1 cellular context compared by ENCODE assay signal in the genomic region with DNA sequence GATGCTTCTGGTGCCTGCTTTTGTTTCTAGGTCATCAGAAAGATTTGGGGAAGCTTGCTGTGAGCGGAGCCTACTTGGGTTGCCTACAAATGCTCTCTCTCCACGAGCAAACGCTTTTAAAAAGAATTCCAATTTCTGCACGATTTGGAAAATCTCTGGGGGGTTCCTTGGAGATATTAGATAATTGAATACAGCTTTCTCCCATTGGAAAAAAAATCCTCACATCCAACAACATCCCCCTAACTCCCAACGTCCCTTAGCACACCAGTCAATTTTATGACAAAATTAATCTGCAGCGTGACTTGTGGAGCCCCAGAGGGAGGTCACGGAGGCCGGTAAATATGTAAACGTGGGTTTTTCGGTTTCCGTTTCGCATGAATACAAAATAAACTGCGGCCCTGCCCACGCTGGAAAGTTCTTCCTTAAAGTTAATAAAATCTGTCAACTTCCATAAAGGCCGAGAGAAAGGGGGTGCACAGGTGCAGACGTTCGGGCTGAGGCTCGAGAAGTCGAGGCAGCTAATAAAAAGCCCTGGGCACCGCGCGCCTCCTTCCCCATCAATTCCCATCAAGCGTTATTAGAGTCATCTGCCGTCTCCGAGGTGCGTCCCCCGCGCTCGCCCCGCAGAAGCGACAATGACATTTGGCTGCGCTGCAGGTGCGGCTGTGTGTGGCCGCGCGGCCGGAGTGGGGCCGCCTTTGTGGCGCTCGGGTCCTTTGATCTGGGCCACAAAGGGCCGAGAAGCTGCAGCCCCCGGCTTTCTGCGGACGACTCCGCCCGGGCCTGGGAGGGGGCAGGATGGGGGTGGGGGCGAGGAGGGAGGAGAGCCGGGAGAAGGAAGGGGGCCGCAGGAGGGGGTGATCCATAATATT.
TF ChIP-seq lines count a peak whose summit lies in the region.

No MANE protein-coding gene starts in this region.

TF ChIP-seq in GM23338, 12 proteins besides CTCF, POLR2A, EP300 and RAD21 (continued from another document):
- TF ChIP-seq, protein P1, sequence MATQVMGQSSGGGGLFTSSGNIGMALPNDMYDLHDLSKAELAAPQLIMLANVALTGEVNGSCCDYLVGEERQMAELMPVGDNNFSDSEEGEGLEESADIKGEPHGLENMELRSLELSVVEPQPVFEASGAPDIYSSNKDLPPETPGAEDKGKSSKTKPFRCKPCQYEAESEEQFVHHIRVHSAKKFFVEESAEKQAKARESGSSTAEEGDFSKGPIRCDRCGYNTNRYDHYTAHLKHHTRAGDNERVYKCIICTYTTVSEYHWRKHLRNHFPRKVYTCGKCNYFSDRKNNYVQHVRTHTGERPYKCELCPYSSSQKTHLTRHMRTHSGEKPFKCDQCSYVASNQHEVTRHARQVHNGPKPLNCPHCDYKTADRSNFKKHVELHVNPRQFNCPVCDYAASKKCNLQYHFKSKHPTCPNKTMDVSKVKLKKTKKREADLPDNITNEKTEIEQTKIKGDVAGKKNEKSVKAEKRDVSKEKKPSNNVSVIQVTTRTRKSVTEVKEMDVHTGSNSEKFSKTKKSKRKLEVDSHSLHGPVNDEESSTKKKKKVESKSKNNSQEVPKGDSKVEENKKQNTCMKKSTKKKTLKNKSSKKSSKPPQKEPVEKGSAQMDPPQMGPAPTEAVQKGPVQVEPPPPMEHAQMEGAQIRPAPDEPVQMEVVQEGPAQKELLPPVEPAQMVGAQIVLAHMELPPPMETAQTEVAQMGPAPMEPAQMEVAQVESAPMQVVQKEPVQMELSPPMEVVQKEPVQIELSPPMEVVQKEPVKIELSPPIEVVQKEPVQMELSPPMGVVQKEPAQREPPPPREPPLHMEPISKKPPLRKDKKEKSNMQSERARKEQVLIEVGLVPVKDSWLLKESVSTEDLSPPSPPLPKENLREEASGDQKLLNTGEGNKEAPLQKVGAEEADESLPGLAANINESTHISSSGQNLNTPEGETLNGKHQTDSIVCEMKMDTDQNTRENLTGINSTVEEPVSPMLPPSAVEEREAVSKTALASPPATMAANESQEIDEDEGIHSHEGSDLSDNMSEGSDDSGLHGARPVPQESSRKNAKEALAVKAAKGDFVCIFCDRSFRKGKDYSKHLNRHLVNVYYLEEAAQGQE (IDR thresholded peaks at IDR 0.05; ENCODE audit: unreplicated experiment): no peak
- TF ChIP-seq NANOG (IDR thresholded peaks at IDR 0.05; ENCODE audit: borderline replicate concordance): no peak
- no peak for TF ChIP-seq EZH2phosphoT487 (IDR thresholded peaks at IDR 0.05; ENCODE audit: unreplicated experiment)
- TF ChIP-seq EZH2 (IDR thresholded peaks at IDR 0.05; ENCODE audit: low read depth, unreplicated experiment): no peak
- TF ChIP-seq CREB1 (CRISPR knock-in tag; IDR thresholded peaks at IDR 0.05; ENCODE audit: low read depth): no peak
- TF ChIP-seq, protein P2, sequence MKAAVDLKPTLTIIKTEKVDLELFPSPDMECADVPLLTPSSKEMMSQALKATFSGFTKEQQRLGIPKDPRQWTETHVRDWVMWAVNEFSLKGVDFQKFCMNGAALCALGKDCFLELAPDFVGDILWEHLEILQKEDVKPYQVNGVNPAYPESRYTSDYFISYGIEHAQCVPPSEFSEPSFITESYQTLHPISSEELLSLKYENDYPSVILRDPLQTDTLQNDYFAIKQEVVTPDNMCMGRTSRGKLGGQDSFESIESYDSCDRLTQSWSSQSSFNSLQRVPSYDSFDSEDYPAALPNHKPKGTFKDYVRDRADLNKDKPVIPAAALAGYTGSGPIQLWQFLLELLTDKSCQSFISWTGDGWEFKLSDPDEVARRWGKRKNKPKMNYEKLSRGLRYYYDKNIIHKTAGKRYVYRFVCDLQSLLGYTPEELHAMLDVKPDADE (IDR thresholded peaks at IDR 0.05): no peak
- TF ChIP-seq POLR2AphosphoS5 (IDR thresholded peaks at IDR 0.05; ENCODE audit: low read depth): no peak
- no peak for TF ChIP-seq ZNF114 (CRISPR knock-in tag; IDR thresholded peaks at IDR 0.05)
- no peak for TF ChIP-seq STAT1 (IDR thresholded peaks at IDR 0.05; ENCODE audit: unreplicated experiment)
- TF ChIP-seq ZNF331 (CRISPR knock-in tag; IDR thresholded peaks at IDR 0.05; ENCODE audit: low read depth): no peak
- TF ChIP-seq, protein P3, sequence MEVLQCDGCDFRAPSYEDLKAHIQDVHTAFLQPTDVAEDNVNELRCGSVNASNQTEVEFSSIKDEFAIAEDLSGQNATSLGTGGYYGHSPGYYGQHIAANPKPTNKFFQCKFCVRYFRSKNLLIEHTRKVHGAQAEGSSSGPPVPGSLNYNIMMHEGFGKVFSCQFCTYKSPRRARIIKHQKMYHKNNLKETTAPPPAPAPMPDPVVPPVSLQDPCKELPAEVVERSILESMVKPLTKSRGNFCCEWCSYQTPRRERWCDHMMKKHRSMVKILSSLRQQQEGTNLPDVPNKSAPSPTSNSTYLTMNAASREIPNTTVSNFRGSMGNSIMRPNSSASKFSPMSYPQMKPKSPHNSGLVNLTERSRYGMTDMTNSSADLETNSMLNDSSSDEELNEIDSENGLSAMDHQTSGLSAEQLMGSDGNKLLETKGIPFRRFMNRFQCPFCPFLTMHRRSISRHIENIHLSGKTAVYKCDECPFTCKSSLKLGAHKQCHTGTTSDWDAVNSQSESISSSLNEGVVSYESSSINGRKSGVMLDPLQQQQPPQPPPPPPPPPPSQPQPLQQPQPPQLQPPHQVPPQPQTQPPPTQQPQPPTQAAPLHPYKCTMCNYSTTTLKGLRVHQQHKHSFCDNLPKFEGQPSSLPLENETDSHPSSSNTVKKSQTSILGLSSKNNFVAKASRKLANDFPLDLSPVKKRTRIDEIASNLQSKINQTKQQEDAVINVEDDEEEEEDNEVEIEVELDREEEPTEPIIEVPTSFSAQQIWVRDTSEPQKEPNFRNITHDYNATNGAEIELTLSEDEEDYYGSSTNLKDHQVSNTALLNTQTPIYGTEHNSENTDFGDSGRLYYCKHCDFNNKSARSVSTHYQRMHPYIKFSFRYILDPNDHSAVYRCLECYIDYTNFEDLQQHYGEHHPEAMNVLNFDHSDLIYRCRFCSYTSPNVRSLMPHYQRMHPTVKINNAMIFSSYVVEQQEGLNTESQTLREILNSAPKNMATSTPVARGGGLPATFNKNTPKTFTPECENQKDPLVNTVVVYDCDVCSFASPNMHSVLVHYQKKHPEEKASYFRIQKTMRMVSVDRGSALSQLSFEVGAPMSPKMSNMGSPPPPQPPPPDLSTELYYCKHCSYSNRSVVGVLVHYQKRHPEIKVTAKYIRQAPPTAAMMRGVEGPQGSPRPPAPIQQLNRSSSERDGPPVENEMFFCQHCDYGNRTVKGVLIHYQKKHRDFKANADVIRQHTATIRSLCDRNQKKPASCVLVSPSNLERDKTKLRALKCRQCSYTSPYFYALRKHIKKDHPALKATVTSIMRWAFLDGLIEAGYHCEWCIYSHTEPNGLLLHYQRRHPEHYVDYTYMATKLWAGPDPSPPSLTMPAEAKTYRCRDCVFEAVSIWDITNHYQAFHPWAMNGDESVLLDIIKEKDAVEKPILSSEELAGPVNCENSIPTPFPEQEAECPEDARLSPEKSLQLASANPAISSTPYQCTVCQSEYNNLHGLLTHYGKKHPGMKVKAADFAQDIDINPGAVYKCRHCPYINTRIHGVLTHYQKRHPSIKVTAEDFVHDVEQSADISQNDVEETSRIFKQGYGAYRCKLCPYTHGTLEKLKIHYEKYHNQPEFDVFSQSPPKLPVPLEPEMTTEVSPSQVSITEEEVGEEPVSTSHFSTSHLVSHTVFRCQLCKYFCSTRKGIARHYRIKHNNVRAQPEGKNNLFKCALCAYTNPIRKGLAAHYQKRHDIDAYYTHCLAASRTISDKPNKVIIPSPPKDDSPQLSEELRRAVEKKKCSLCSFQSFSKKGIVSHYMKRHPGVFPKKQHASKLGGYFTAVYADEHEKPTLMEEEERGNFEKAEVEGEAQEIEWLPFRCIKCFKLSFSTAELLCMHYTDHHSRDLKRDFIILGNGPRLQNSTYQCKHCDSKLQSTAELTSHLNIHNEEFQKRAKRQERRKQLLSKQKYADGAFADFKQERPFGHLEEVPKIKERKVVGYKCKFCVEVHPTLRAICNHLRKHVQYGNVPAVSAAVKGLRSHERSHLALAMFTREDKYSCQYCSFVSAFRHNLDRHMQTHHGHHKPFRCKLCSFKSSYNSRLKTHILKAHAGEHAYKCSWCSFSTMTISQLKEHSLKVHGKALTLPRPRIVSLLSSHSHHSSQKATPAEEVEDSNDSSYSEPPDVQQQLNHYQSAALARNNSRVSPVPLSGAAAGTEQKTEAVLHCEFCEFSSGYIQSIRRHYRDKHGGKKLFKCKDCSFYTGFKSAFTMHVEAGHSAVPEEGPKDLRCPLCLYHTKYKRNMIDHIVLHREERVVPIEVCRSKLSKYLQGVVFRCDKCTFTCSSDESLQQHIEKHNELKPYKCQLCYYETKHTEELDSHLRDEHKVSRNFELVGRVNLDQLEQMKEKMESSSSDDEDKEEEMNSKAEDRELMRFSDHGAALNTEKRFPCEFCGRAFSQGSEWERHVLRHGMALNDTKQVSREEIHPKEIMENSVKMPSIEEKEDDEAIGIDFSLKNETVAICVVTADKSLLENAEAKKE (CRISPR knock-in tag; IDR thresholded peaks at IDR 0.05): no peak
